37 cellular contexts compared by ENCODE assay signal in the genomic region with DNA sequence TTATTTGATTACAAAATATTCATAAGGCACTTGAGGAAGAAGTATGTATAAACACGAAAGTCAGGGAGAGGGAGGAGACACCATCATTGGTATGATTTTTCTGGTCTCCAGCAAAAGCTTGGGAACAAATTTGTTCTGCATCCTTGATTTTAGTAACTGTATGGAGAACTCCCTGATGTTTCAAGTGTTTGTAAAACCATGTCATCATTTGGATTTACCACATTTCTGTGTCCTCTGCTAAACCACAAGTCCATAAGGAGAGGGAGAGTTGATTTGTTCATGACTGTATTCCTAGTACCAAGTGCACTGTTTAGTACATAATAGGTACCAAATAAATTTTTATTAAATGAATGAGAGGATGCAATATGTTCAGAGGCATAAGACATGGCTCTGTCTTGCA.
"Had no signal": no experiment of that assay in that cellular context is flagged by ENCODE, and none has a peak within 500 bp of the region (broad histone marks: within the 10 kb centered on the region; RNA-seq: fewer than 3 reads in every experiment).

No MANE protein-coding gene starts in this region.

- H3K36me3 ChIP-seq: ascending aorta, breast epithelium had no signal

- H3K9me3 ChIP-seq: ascending aorta, body of pancreas, breast epithelium had no signal

- ATAC-seq: activated CD8-positive, alpha-beta memory T cell treated with anti-CD3 and anti-CD28 coated beads, Interleukin-2, amount 10 ng/mL, durations not matched to agents 7 days and 5 days; activated T-cell treated with anti-CD3 and anti-CD28 coated beads, Interleukin-2, amount 50 U/mL, for 72 hours; activated T-helper 17 cell treated with anti-CD3 and anti-CD28 coated beads, Interleukin-2, amount 50 U/mL, for 72 hours; body of pancreas had no signal

- H3K4me3 ChIP-seq: ascending aorta, body of pancreas, breast epithelium had no signal

- H3K27ac ChIP-seq: ascending aorta, body of pancreas, breast epithelium, KMS-11, VCaP had no signal

- H3K27me3 ChIP-seq: ascending aorta, body of pancreas, breast epithelium had no signal

- H3K9ac ChIP-seq: KMS-11 had no signal

- DNase-seq: activated B cell treated with CpG ODN at 0.5 μM for 24 hours; activated CD4-positive, alpha-beta memory T cell treated with anti-CD3 and anti-CD28 coated beads for 36 hours; activated CD4-positive, alpha-beta T cell treated with anti-CD3 and anti-CD28 coated beads for 4 hours; activated CD4-positive, alpha-beta T cell treated with anti-CD3 and anti-CD28 coated beads, Interleukin-2, amount 50 U/mL, for 1 hour; activated CD4-positive, CD25-positive, alpha-beta regulatory T cell treated with anti-CD3 and anti-CD28 coated beads, Interleukin-2, amount 50 U/mL, for 72 hours; activated CD8-positive, alpha-beta memory T cell treated with anti-CD3 and anti-CD28 coated beads for 24 hours; activated CD8-positive, alpha-beta memory T cell treated with anti-CD3 and anti-CD28 coated beads, Interleukin-2, amount 10 ng/mL, durations not matched to agents 7 days and 5 days; activated effector memory CD4-positive, alpha-beta T cell treated with anti-CD3 and anti-CD28 coated beads, Interleukin-2, amount 50 U/mL, for 16 hours; activated naive CD4-positive, alpha-beta T cell; activated naive CD4-positive, alpha-beta T cell treated with anti-CD3 and anti-CD28 coated beads, Interleukin-2, amount 50 U/mL, for 16 hours; activated naive CD8-positive, alpha-beta T cell treated with anti-CD3 and anti-CD28 coated beads for 36 hours; activated T-cell treated with anti-CD3 and anti-CD28 coated beads, Interleukin-2, amount 50 U/mL, for 1 hour; activated T-cell treated with anti-CD3 and anti-CD28 coated beads, Interleukin-2, amount 50 U/mL, for 72 hours; amygdala; body of pancreas; MM.1S; MV-4-11; NCI-H1092; NCI-H1436 treated with DMSO at 0.1 percent for 48 hours; NCI-H1694 treated with DMSO at 0.1 percent for 48 hours; NCI-H2029; NCI-H2107; NCI-H2171; NCI-H510A; NCI-H526; NCI-H748 treated with DMSO at 0.1 percent for 48 hours; NK-92 treated with Interleukin-12 subunit alpha and Interleukin-12 subunit beta, amount 100 ng/mL, for 24 hours; Right ventricle myocardium superior; SW 1271; T-helper 1 cell; T-helper 2 cell; T-helper 9 cell had no signal

- H3K4me2 ChIP-seq: KMS-11 had no signal

- H3K4me1 ChIP-seq: breast epithelium had no signal
